22 cellular contexts compared by ENCODE assay signal in the genomic region with DNA sequence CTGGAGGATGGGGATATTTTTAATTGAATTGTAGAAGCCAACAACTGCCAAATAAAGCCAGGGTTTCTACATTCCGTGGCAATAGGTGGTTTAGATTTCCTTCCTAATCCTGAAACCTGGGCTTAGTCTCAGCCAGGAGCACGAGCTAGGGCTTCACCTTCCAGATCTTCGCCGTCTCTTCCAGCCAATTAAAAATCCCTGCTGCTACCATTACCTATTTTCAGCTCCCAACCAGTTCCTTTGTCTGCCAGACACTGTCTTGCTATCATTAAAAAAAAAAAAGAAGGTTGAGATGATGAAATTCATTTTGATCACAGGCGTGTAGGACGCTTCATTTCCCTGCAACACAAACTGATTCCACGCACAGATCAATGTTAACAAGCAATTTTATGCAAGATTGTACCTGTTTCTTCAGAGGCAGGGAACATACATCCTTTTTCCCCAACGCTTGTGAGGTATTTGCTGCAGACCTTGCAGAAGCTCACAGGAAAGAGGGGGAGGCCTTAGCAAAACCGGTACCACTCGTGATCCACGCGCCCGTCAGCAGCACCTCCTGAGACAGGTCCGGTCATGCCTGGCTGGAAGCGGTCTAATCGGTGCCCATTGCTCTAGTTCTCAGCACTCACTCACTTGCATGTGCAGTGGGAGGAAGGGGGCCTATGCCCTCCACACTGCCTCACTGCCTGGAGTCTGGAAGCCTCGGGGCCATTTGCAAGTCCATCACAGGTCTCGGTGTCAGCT.
"Had no signal": no experiment of that assay in that cellular context is flagged by ENCODE, and none has a peak within 500 bp of the region (broad histone marks: within the 10 kb centered on the region; RNA-seq: fewer than 3 reads in every experiment).

No MANE protein-coding gene starts in this region.

- H3K4me1 ChIP-seq: psoas muscle, right atrium auricular region, tibial nerve had no signal

- H3K9me3 ChIP-seq: heart left ventricle, psoas muscle, right atrium auricular region, suprapubic skin, tibial nerve had no signal

- DNase-seq: activated CD4-positive, alpha-beta T cell treated with anti-CD3 and anti-CD28 coated beads, Interleukin-2, amount 50 U/mL, for 1 hour; activated CD8-positive, alpha-beta T cell treated with anti-CD3 and anti-CD28 coated beads for 36 hours; activated naive CD4-positive, alpha-beta T cell; activated T-cell treated with anti-CD3 and anti-CD28 coated beads, Interleukin-2, amount 50 U/mL, for 48 hours; cerebellar nuclear complex; dorsolateral prefrontal cortex; effector memory CD4-positive, alpha-beta T cell; erythroblast; heart left ventricle; left cardiac atrium; left ventricle myocardium superior; psoas muscle; stimulated activated CD4-positive, alpha-beta T cell treated with anti-CD3 and anti-CD28 coated beads, Interleukin-15, amount 100 ng/mL, for 24 hours; stimulated activated CD4-positive, alpha-beta T cell treated with anti-CD3 and anti-CD28 coated beads, Interleukin-2, amount 100 ng/mL, for 24 hours; stimulated activated naive CD4-positive, alpha-beta T cell; T-helper 2 cell had no signal

- H3K36me3 ChIP-seq: heart left ventricle, right atrium auricular region, suprapubic skin, tibial nerve had no signal

- H3K27me3 ChIP-seq: dorsolateral prefrontal cortex, heart left ventricle, right atrium auricular region, tibial nerve had no signal

- ATAC-seq: activated CD8-positive, alpha-beta T cell treated with anti-CD3 and anti-CD28 coated beads for 36 hours; activated naive CD4-positive, alpha-beta T cell treated with anti-CD3 and anti-CD28 coated beads, Interleukin-2, amount 50 U/mL, for 72 hours; heart left ventricle; left cardiac atrium; left ventricle myocardium superior; psoas muscle; WTC11 had no signal

- H3K27ac ChIP-seq: coronary artery, heart left ventricle, psoas muscle, right atrium auricular region, suprapubic skin, tibial nerve had no signal

- H3K4me3 ChIP-seq: coronary artery, dorsolateral prefrontal cortex, heart left ventricle, psoas muscle, right atrium auricular region, suprapubic skin, tibial nerve had no signal
